8 cellular contexts compared by ENCODE assay signal in genomic region chrX:154371771-154372300, GRCh38. TPM values are rescaled to one million over a fixed set of nuclear protein-coding genes. Genes with fewer than 3 reads are reported as not detected.
A peak's percentile ranks its signal among the peaks of the same experiment; 100 is the strongest.
DNase-seq lines count a peak whose midpoint lies in the region; ATAC-seq, FAIRE-seq and TF ChIP-seq lines count a peak whose summit lies in the region.

No MANE protein-coding gene starts in this region.

- WGBS in HepG2 (ENCODE audit: low lambda C conversion rate), result 72% methylated on average over 14 of the region's 45 CpGs
- 5% methylated on average over 45 of the region's 45 CpGs for WGBS in urinary bladder

- peak overlapping the region; percentile 49 for H3K4me2 ChIP-seq in HepG2 (ENCODE audit: low read depth, low read length)

- no peaks in the 10 kb centered on the region for H3K9me3 ChIP-seq in HepG2 (ENCODE audit: low read length)

- DNase-seq in AG09309 (ENCODE audit: low read depth) (no peak), H7 (peak; percentile 82), HepG2 (ENCODE audit: low spot score) (no peak), foreskin keratinocyte (no peak)
- no peak for DNase-seq in activated CD8-positive, alpha-beta T cell treated with anti-CD3 and anti-CD28 coated beads, Interleukin-2, amount 10 ng/mL, durations not matched to agents 7 days and 5 days
- no peak for DNase-seq in activated CD8-positive, alpha-beta memory T cell treated with anti-CD3 and anti-CD28 coated beads, Interleukin-2, amount 50 U/mL, for 48 hours

- TF ChIP-seq POLR2A in HepG2 (IDR thresholded peaks at IDR 0.05; ENCODE audit: insufficient read depth in 1 of 2, low read depth in 2 of 2, low read length in 2 of 2), result no peak

- peaks cover 42% of the 10 kb centered on the region for H3K4me1 ChIP-seq in HepG2 (ENCODE audit: insufficient read depth, low read length)
- H3K4me1 ChIP-seq in urinary bladder (ENCODE audit: insufficient read depth), result no peaks in the 10 kb centered on the region
- no peaks in the 10 kb centered on the region for H3K4me1 ChIP-seq in foreskin keratinocyte

- no peaks in the 10 kb centered on the region for H3K9me3 Mint-ChIP-seq in activated CD8-positive, alpha-beta T cell treated with anti-CD3 and anti-CD28 coated beads, Interleukin-2, amount 10 ng/mL, durations not matched to agents 7 days and 5 days (ENCODE audit: insufficient read depth)

- no peak overlapping the region for H2AFZ ChIP-seq in HepG2 (ENCODE audit: low read length)

- no peaks in the 10 kb centered on the region for H3K27me3 Mint-ChIP-seq in activated CD8-positive, alpha-beta T cell treated with anti-CD3 and anti-CD28 coated beads, Interleukin-2, amount 10 ng/mL, durations not matched to agents 7 days and 5 days (ENCODE audit: low read depth)

- intact Hi-C loops in HepG2 (cut with micrococcal nuclease; ENCODE audit: unreplicated experiment), result no loop called here

- in situ Hi-C loops in HepG2 (cut with HindIII; ENCODE audit: extremely low pct_ligation_motif_present, low pct_unique_long_range_greater_than_20kb), result no loop called here

- POLR2A ChIA-PET in activated CD8-positive, alpha-beta T cell treated with anti-CD3 and anti-CD28 coated beads, Interleukin-2, amount 10 ng/mL, durations not matched to agents 7 days and 5 days (lab: Charles Lee), result interaction anchor here (1.8 kb wide), 1 partner anchor 26 kb away, joined by 13 read pairs; the partner anchor contains the start of gene RPL10
- POLR2A ChIA-PET in HepG2 (lab: Yijun Ruan, JAX), result no interaction called here

- peaks cover 26% of the 10 kb centered on the region for H3K36me3 Mint-ChIP-seq in activated CD8-positive, alpha-beta T cell treated with anti-CD3 and anti-CD28 coated beads, Interleukin-2, amount 10 ng/mL, durations not matched to agents 7 days and 5 days (ENCODE audit: low read depth)

- BruUV-seq in HepG2 (replicated peaks; lab: Mats Ljungman, UMichigan), result no TSS peak

- no peak overlapping the region for H3K27ac ChIP-seq in HepG2 (ENCODE audit: extremely low read length, insufficient read depth, low read length)
- peak overlapping the region; percentile 77 for H3K27ac ChIP-seq in urinary bladder (ENCODE audit: low read depth)
- H3K27ac ChIP-seq in foreskin keratinocyte, result no peak overlapping the region

- H3K36me3 ChIP-seq in H7 (replicated peaks; ENCODE audit: control insufficient read depth, insufficient read depth, low read length) (peaks cover 10% of the 10 kb centered on the region), HepG2 (replicated peaks in 1 of 2; ENCODE audit: control insufficient read depth in 1 of 2, insufficient read depth in 2 of 2, low read length in 2 of 2) (peaks cover 3 to 4% of the 10 kb centered on the region in 2 experiments; a peak in 3 of 5 replicates), urinary bladder (ENCODE audit: insufficient read depth) (no peaks in the 10 kb centered on the region)

- H3K4me3 ChIP-seq in AG09309 (ENCODE audit: control insufficient read depth, low read depth, low read length), result peak overlapping the region; percentile 54
- peak overlapping the region; percentile 57 for H3K4me3 ChIP-seq in H7 (ENCODE audit: insufficient read depth, low read depth, low read length)
- H3K4me3 ChIP-seq in HepG2 (replicated peaks in 1 of 3; ENCODE audit: insufficient read depth in 1 of 3, low read depth in 2 of 3, low read length in 3 of 3), result peak overlapping the region in 2 of 3 experiments; percentile 51 to 54; a peak in 3 of 6 replicates
- peak overlapping the region; percentile 55 for H3K4me3 ChIP-seq in urinary bladder (ENCODE audit: low read depth, low read length)

- peak; percentile 1 for ATAC-seq in activated CD8-positive, alpha-beta T cell treated with anti-CD3 and anti-CD28 coated beads, Interleukin-2, amount 10 ng/mL, durations not matched to agents 7 days and 5 days
- no peak for ATAC-seq in HepG2
- ATAC-seq in HG03354 (IDR thresholded peaks at IDR 0.05; ENCODE audit: poor library complexity, severe bottlenecking, unreplicated experiment), result no peak
- ATAC-seq in foreskin keratinocyte, result no peak

- TF ChIP-seq RAD21 in HepG2 (CRISPR knock-in tag; IDR thresholded peaks at IDR 0.05), result no peak

- peaks cover 33% of the 10 kb centered on the region for H3K4me1 Mint-ChIP-seq in activated CD8-positive, alpha-beta T cell treated with anti-CD3 and anti-CD28 coated beads, Interleukin-2, amount 10 ng/mL, durations not matched to agents 7 days and 5 days (ENCODE audit: low read depth)

- TF ChIP-seq EP300 in HepG2 (IDR thresholded peaks at IDR 0.05; ENCODE audit: low read depth in 2 of 2, low read length in 2 of 2) (no peak), HepG2 (CRISPR knock-in tag; IDR thresholded peaks at IDR 0.05; ENCODE audit: borderline replicate concordance) (no peak)

- peaks cover 6% of the 10 kb centered on the region; the same call in 1 of the 2 replicates for H3K27me3 ChIP-seq in H7 (ENCODE audit: control insufficient read depth, insufficient read depth, low read length)
- no peaks in the 10 kb centered on the region for H3K27me3 ChIP-seq in HepG2 (ENCODE audit: control insufficient read depth in 1 of 2, insufficient read depth in 2 of 2, low read length in 2 of 2)
- no peaks in the 10 kb centered on the region for H3K27me3 ChIP-seq in foreskin keratinocyte

- peak overlapping the region; percentile 82 for H3K27ac Mint-ChIP-seq in activated CD8-positive, alpha-beta T cell treated with anti-CD3 and anti-CD28 coated beads, Interleukin-2, amount 10 ng/mL, durations not matched to agents 7 days and 5 days

- TF ChIP-seq CTCF in AG09309 (IDR thresholded peaks at IDR 0.05; ENCODE audit: control insufficient read depth, insufficient read depth, low read depth, low read length, missing control alignments), result no peak
- TF ChIP-seq CTCF in HepG2 (CRISPR knock-in tag; IDR thresholded peaks at IDR 0.05), result no peak
- TF ChIP-seq CTCF in foreskin keratinocyte (conservative IDR thresholded peaks at IDR 0.05), result no peak

- peaks cover 22% of the 10 kb centered on the region for H3K79me2 ChIP-seq in HepG2 (ENCODE audit: insufficient read depth, low read length)

- H3K4me3 Mint-ChIP-seq in activated CD8-positive, alpha-beta T cell treated with anti-CD3 and anti-CD28 coated beads, Interleukin-2, amount 10 ng/mL, durations not matched to agents 7 days and 5 days, result peak overlapping the region; percentile 79

- H4K20me1 ChIP-seq in HepG2 (ENCODE audit: insufficient read depth, low read length), result peaks cover 7% of the 10 kb centered on the region; the same call in 1 of the 2 replicates

- no peak for FAIRE-seq in HepG2 (lab: Jason Lieb, UNC)

- CTCF ChIA-PET in activated CD8-positive, alpha-beta T cell treated with anti-CD3 and anti-CD28 coated beads, Interleukin-2, amount 10 ng/mL, durations not matched to agents 7 days and 5 days (lab: Charles Lee), result no interaction called here
- CTCF ChIA-PET in HepG2 (lab: Yijun Ruan, JAX; ENCODE audit: low intra/inter-chr PET ratio, low total read pairs), result interaction anchor here (3.0 kb wide), 1 partner anchor 163 kb away, joined by 55 read pairs; no protein-coding TSS in a partner anchor

- H3K9ac ChIP-seq in HepG2 (ENCODE audit: insufficient read depth, low read depth, low read length), result no peak overlapping the region

RNA-seq across cellular contexts. Expression of gene FLNA, which starts 2.6 kb away (rescaled TPM):
- 799 and 827 TPM in 2 replicates for total RNA-seq in H7 (2014; rRNA removed; shearing (Covaris generic))
- 1,000 to 10,000 TPM; 1,371 to 1,454 TPM for total RNA-seq in activated CD8-positive, alpha-beta T cell treated with anti-CD3 and anti-CD28 coated beads, Interleukin-2, amount 10 ng/mL, durations not matched to agents 7 days and 5 days
- total RNA-seq in HepG2 (2016; rRNA removed; fragmentation: Illumina TruSeq; extraction: Trizol) (119 and 174 TPM in 2 replicates), urinary bladder (1,306 TPM), foreskin keratinocyte (1,667 and 1,680 TPM in 2 replicates)
- 13.2 and 13.4 TPM in 2 replicates for total RNA-seq in HepG2 (2016; cell fraction: cytosol; rRNA removed; fragmentation: Illumina TruSeq; extraction: Trizol; ENCODE audit: low read depth)
- 90.0 and 191 TPM in 2 replicates for total RNA-seq in HepG2 (2016; cell fraction: insoluble cytoplasmic fraction; rRNA removed; fragmentation: Illumina TruSeq; extraction: Trizol)
- total RNA-seq in HepG2 (2016; cell fraction: membrane; rRNA removed; fragmentation: Illumina TruSeq; extraction: Trizol), result 36.3 and 36.5 TPM in 2 replicates
- total RNA-seq in HepG2 (2016; cell fraction: nucleus; rRNA removed; fragmentation: Illumina TruSeq; extraction: Trizol), result 184 and 199 TPM in 2 replicates
- polyA plus RNA-seq in HepG2 (2011; rRNA removed) (83.4 and 117 TPM in 2 replicates), urinary bladder (6,054 TPM), foreskin keratinocyte (1,552 and 1,648 TPM in 2 replicates)
- polyA plus RNA-seq in HepG2 (2011; cell fraction: cytosol; rRNA removed), result 51.4 and 75.1 TPM in 2 replicates
- 546 and 648 TPM in 2 replicates for polyA plus RNA-seq in HepG2 (2011; cell fraction: nucleus; rRNA removed)
- 102 and 157 TPM in 2 replicates for polyA plus RNA-seq in HepG2 (2012)
- 12.4 and 15.1 TPM in 2 replicates for polyA plus RNA-seq in HepG2 (2016; cell fraction: cytosol; fragmentation: Illumina TruSeq; extraction: Trizol; ENCODE audit: low read depth)
- 93.9 and 131 TPM in 2 replicates for polyA plus RNA-seq in HepG2 (2016; cell fraction: insoluble cytoplasmic fraction; fragmentation: Illumina TruSeq; extraction: Trizol; ENCODE audit: low read depth)
- polyA plus RNA-seq in HepG2 (2016; cell fraction: membrane; fragmentation: Illumina TruSeq; extraction: Trizol; ENCODE audit: low read depth), result 22.9 and 27.1 TPM in 2 replicates
- 309 and 326 TPM in 2 replicates for polyA plus RNA-seq in HepG2 (2016; cell fraction: nucleus; fragmentation: Illumina TruSeq; extraction: Trizol; ENCODE audit: insufficient read depth, low read depth)
- polyA minus RNA-seq in HepG2 (2011; rRNA and poly(A)+ RNA removed; ENCODE audit: low replicate concordance), result 637 and 802 TPM in 2 replicates
- polyA minus RNA-seq in HepG2 (2011; cell fraction: cytosol; rRNA and poly(A)+ RNA removed), result 304 and 314 TPM in 2 replicates
- polyA minus RNA-seq in HepG2 (2011; cell fraction: nucleus; rRNA and poly(A)+ RNA removed), result 230 and 260 TPM in 2 replicates

RNA-seq across cellular contexts. Expression of gene EMD, which starts 7.3 kb away (rescaled TPM):
- 56.2 and 57.1 TPM in 2 replicates for total RNA-seq in H7 (2014; rRNA removed; shearing (Covaris generic))
- total RNA-seq in activated CD8-positive, alpha-beta T cell treated with anti-CD3 and anti-CD28 coated beads, Interleukin-2, amount 10 ng/mL, durations not matched to agents 7 days and 5 days, result 10 to 100 TPM; 65.9 to 66.0 TPM
- total RNA-seq in HepG2 (2016; rRNA removed; fragmentation: Illumina TruSeq; extraction: Trizol) (10.4 and 14.5 TPM in 2 replicates), urinary bladder (25.9 TPM), foreskin keratinocyte (45.8 and 48.5 TPM in 2 replicates)
- total RNA-seq in HepG2 (2016; cell fraction: cytosol; rRNA removed; fragmentation: Illumina TruSeq; extraction: Trizol; ENCODE audit: low read depth), result 23.2 and 32.8 TPM in 2 replicates
- 8.8 and 14.4 TPM in 2 replicates for total RNA-seq in HepG2 (2016; cell fraction: insoluble cytoplasmic fraction; rRNA removed; fragmentation: Illumina TruSeq; extraction: Trizol)
- 27.8 and 36.0 TPM in 2 replicates for total RNA-seq in HepG2 (2016; cell fraction: membrane; rRNA removed; fragmentation: Illumina TruSeq; extraction: Trizol)
- total RNA-seq in HepG2 (2016; cell fraction: nucleus; rRNA removed; fragmentation: Illumina TruSeq; extraction: Trizol), result 9.2 and 9.7 TPM in 2 replicates
- polyA plus RNA-seq in HepG2 (2011; rRNA removed) (14.9 and 19.1 TPM in 2 replicates), urinary bladder (138 TPM), foreskin keratinocyte (121 and 128 TPM in 2 replicates)
- polyA plus RNA-seq in HepG2 (2011; cell fraction: cytosol; rRNA removed), result 16.0 and 18.2 TPM in 2 replicates
- 49.8 and 50.2 TPM in 2 replicates for polyA plus RNA-seq in HepG2 (2011; cell fraction: nucleus; rRNA removed)
- polyA plus RNA-seq in HepG2 (2012), result 17.5 and 18.8 TPM in 2 replicates
- polyA plus RNA-seq in HepG2 (2016; cell fraction: cytosol; fragmentation: Illumina TruSeq; extraction: Trizol; ENCODE audit: low read depth), result 74.7 and 108 TPM in 2 replicates
- 25.4 and 35.1 TPM in 2 replicates for polyA plus RNA-seq in HepG2 (2016; cell fraction: insoluble cytoplasmic fraction; fragmentation: Illumina TruSeq; extraction: Trizol; ENCODE audit: low read depth)
- 69.7 and 96.5 TPM in 2 replicates for polyA plus RNA-seq in HepG2 (2016; cell fraction: membrane; fragmentation: Illumina TruSeq; extraction: Trizol; ENCODE audit: low read depth)
- polyA plus RNA-seq in HepG2 (2016; cell fraction: nucleus; fragmentation: Illumina TruSeq; extraction: Trizol; ENCODE audit: insufficient read depth, low read depth), result 38.7 and 39.0 TPM in 2 replicates
- 13.3 and 53.4 TPM in 2 replicates for polyA minus RNA-seq in HepG2 (2011; rRNA and poly(A)+ RNA removed; ENCODE audit: low replicate concordance)
- 9.3 and 9.9 TPM in 2 replicates for polyA minus RNA-seq in HepG2 (2011; cell fraction: cytosol; rRNA and poly(A)+ RNA removed)
- polyA minus RNA-seq in HepG2 (2011; cell fraction: nucleus; rRNA and poly(A)+ RNA removed), result 6.2 and 7.2 TPM in 2 replicates

RNA-seq across cellular contexts. Expression of gene RPL10, which starts 26.3 kb away (rescaled TPM):
- 4,112 and 4,296 TPM in 2 replicates for total RNA-seq in H7 (2014; rRNA removed; shearing (Covaris generic))
- 1,000 to 10,000 TPM; 2,758 to 2,862 TPM for total RNA-seq in activated CD8-positive, alpha-beta T cell treated with anti-CD3 and anti-CD28 coated beads, Interleukin-2, amount 10 ng/mL, durations not matched to agents 7 days and 5 days
- total RNA-seq in HepG2 (2016; rRNA removed; fragmentation: Illumina TruSeq; extraction: Trizol), result 2,381 and 2,883 TPM in 2 replicates
- total RNA-seq in HepG2 (2016; cell fraction: cytosol; rRNA removed; fragmentation: Illumina TruSeq; extraction: Trizol; ENCODE audit: low read depth), result 2,845 and 3,163 TPM in 2 replicates
- 2,364 and 2,968 TPM in 2 replicates for total RNA-seq in HepG2 (2016; cell fraction: insoluble cytoplasmic fraction; rRNA removed; fragmentation: Illumina TruSeq; extraction: Trizol)
- total RNA-seq in HepG2 (2016; cell fraction: membrane; rRNA removed; fragmentation: Illumina TruSeq; extraction: Trizol), result 6,021 and 6,074 TPM in 2 replicates
- total RNA-seq in HepG2 (2016; cell fraction: nucleus; rRNA removed; fragmentation: Illumina TruSeq; extraction: Trizol), result 936 and 1,040 TPM in 2 replicates
- polyA plus RNA-seq in HepG2 (2011; rRNA removed), result 4,713 and 5,167 TPM in 2 replicates
- 7,297 and 8,438 TPM in 2 replicates for polyA plus RNA-seq in HepG2 (2011; cell fraction: cytosol; rRNA removed)
- 1,715 and 1,756 TPM in 2 replicates for polyA plus RNA-seq in HepG2 (2011; cell fraction: nucleus; rRNA removed)
- polyA plus RNA-seq in HepG2 (2012), result 3,170 and 4,590 TPM in 2 replicates
- polyA plus RNA-seq in HepG2 (2016; cell fraction: cytosol; fragmentation: Illumina TruSeq; extraction: Trizol; ENCODE audit: low read depth), result 5,111 and 5,676 TPM in 2 replicates
- polyA plus RNA-seq in HepG2 (2016; cell fraction: insoluble cytoplasmic fraction; fragmentation: Illumina TruSeq; extraction: Trizol; ENCODE audit: low read depth), result 3,496 and 3,549 TPM in 2 replicates
- 7,184 and 7,370 TPM in 2 replicates for polyA plus RNA-seq in HepG2 (2016; cell fraction: membrane; fragmentation: Illumina TruSeq; extraction: Trizol; ENCODE audit: low read depth)
- 1,977 and 1,989 TPM in 2 replicates for polyA plus RNA-seq in HepG2 (2016; cell fraction: nucleus; fragmentation: Illumina TruSeq; extraction: Trizol; ENCODE audit: insufficient read depth, low read depth)
- polyA minus RNA-seq in HepG2 (2011; rRNA and poly(A)+ RNA removed; ENCODE audit: low replicate concordance), result 1,812 and 2,162 TPM in 2 replicates
- polyA minus RNA-seq in HepG2 (2011; cell fraction: cytosol; rRNA and poly(A)+ RNA removed), result 929 and 970 TPM in 2 replicates
- 272 and 332 TPM in 2 replicates for polyA minus RNA-seq in HepG2 (2011; cell fraction: nucleus; rRNA and poly(A)+ RNA removed)
- total RNA-seq in urinary bladder, result 3,691 TPM
- 5,631 TPM for polyA plus RNA-seq in urinary bladder
- total RNA-seq in foreskin keratinocyte, result 2,470 and 2,821 TPM in 2 replicates
- 4,650 and 4,901 TPM in 2 replicates for polyA plus RNA-seq in foreskin keratinocyte

RNA-seq across cellular contexts. Expression of gene DNASE1L1, which starts 37.2 kb away (rescaled TPM):
- total RNA-seq in H7 (2014; rRNA removed; shearing (Covaris generic)), result 24.8 and 26.6 TPM in 2 replicates
- total RNA-seq in activated CD8-positive, alpha-beta T cell treated with anti-CD3 and anti-CD28 coated beads, Interleukin-2, amount 10 ng/mL, durations not matched to agents 7 days and 5 days, result 10 to 100 TPM; 22.5 to 26.5 TPM
- total RNA-seq in HepG2 (2016; rRNA removed; fragmentation: Illumina TruSeq; extraction: Trizol), result 4.6 and 4.7 TPM in 2 replicates
- 3.2 and 3.4 TPM in 2 replicates for total RNA-seq in HepG2 (2016; cell fraction: cytosol; rRNA removed; fragmentation: Illumina TruSeq; extraction: Trizol; ENCODE audit: low read depth)
- 3.9 and 5.0 TPM in 2 replicates for total RNA-seq in HepG2 (2016; cell fraction: insoluble cytoplasmic fraction; rRNA removed; fragmentation: Illumina TruSeq; extraction: Trizol)
- 8.0 and 8.2 TPM in 2 replicates for total RNA-seq in HepG2 (2016; cell fraction: membrane; rRNA removed; fragmentation: Illumina TruSeq; extraction: Trizol)
- 5.1 and 5.8 TPM in 2 replicates for total RNA-seq in HepG2 (2016; cell fraction: nucleus; rRNA removed; fragmentation: Illumina TruSeq; extraction: Trizol)
- 12.3 and 16.5 TPM in 2 replicates for polyA plus RNA-seq in HepG2 (2011; rRNA removed)
- polyA plus RNA-seq in HepG2 (2011; cell fraction: cytosol; rRNA removed), result 13.3 and 15.2 TPM in 2 replicates
- 17.5 and 18.0 TPM in 2 replicates for polyA plus RNA-seq in HepG2 (2011; cell fraction: nucleus; rRNA removed)
- 8.0 and 11.7 TPM in 2 replicates for polyA plus RNA-seq in HepG2 (2012)
- polyA plus RNA-seq in HepG2 (2016; cell fraction: cytosol; fragmentation: Illumina TruSeq; extraction: Trizol; ENCODE audit: low read depth), result 4.0 and 4.8 TPM in 2 replicates
- polyA plus RNA-seq in HepG2 (2016; cell fraction: insoluble cytoplasmic fraction; fragmentation: Illumina TruSeq; extraction: Trizol; ENCODE audit: low read depth), result 4.8 and 4.9 TPM in 2 replicates
- polyA plus RNA-seq in HepG2 (2016; cell fraction: membrane; fragmentation: Illumina TruSeq; extraction: Trizol; ENCODE audit: low read depth), result 9.1 and 9.5 TPM in 2 replicates
- 5.5 and 8.8 TPM in 2 replicates for polyA plus RNA-seq in HepG2 (2016; cell fraction: nucleus; fragmentation: Illumina TruSeq; extraction: Trizol; ENCODE audit: insufficient read depth, low read depth)
- polyA minus RNA-seq in HepG2 (2011; rRNA and poly(A)+ RNA removed; ENCODE audit: low replicate concordance), result 24.1 and 42.4 TPM in 2 replicates
- polyA minus RNA-seq in HepG2 (2011; cell fraction: cytosol; rRNA and poly(A)+ RNA removed), result 5.9 and 6.7 TPM in 2 replicates
- 4.2 and 5.0 TPM in 2 replicates for polyA minus RNA-seq in HepG2 (2011; cell fraction: nucleus; rRNA and poly(A)+ RNA removed)
- 11.9 TPM for total RNA-seq in urinary bladder
- 22.3 TPM for polyA plus RNA-seq in urinary bladder
- total RNA-seq in foreskin keratinocyte, result 22.3 and 26.9 TPM in 2 replicates
- 19.0 and 21.7 TPM in 2 replicates for polyA plus RNA-seq in foreskin keratinocyte

RNA-seq across cellular contexts. Expression of gene TAFAZZIN, which starts 39.5 kb away (rescaled TPM):
- 38.6 and 71.3 TPM in 2 replicates for total RNA-seq in H7 (2014; rRNA removed; shearing (Covaris generic))
- total RNA-seq in activated CD8-positive, alpha-beta T cell treated with anti-CD3 and anti-CD28 coated beads, Interleukin-2, amount 10 ng/mL, durations not matched to agents 7 days and 5 days, result 10 to 100 TPM; 76.5 to 77.4 TPM
- total RNA-seq in HepG2 (2016; rRNA removed; fragmentation: Illumina TruSeq; extraction: Trizol) (6.3 and 16.8 TPM in 2 replicates), urinary bladder (13.4 TPM), foreskin keratinocyte (26.5 and 31.9 TPM in 2 replicates)
- 5.9 and 8.5 TPM in 2 replicates for total RNA-seq in HepG2 (2016; cell fraction: cytosol; rRNA removed; fragmentation: Illumina TruSeq; extraction: Trizol; ENCODE audit: low read depth)
- 4.8 and 17.3 TPM in 2 replicates for total RNA-seq in HepG2 (2016; cell fraction: insoluble cytoplasmic fraction; rRNA removed; fragmentation: Illumina TruSeq; extraction: Trizol)
- total RNA-seq in HepG2 (2016; cell fraction: membrane; rRNA removed; fragmentation: Illumina TruSeq; extraction: Trizol), result 5.5 and 6.3 TPM in 2 replicates
- total RNA-seq in HepG2 (2016; cell fraction: nucleus; rRNA removed; fragmentation: Illumina TruSeq; extraction: Trizol), result 17.9 and 26.2 TPM in 2 replicates
- polyA plus RNA-seq in HepG2 (2011; rRNA removed) (27.9 and 30.9 TPM in 2 replicates), urinary bladder (33.4 TPM), foreskin keratinocyte (36.2 and 36.4 TPM in 2 replicates)
- polyA plus RNA-seq in HepG2 (2011; cell fraction: cytosol; rRNA removed), result 8.7 and 11.6 TPM in 2 replicates
- 281 and 287 TPM in 2 replicates for polyA plus RNA-seq in HepG2 (2011; cell fraction: nucleus; rRNA removed)
- polyA plus RNA-seq in HepG2 (2012), result 16.8 and 21.1 TPM in 2 replicates
- polyA plus RNA-seq in HepG2 (2016; cell fraction: cytosol; fragmentation: Illumina TruSeq; extraction: Trizol; ENCODE audit: low read depth), result 2.5 and 2.9 TPM in 2 replicates
- 5.3 and 7.9 TPM in 2 replicates for polyA plus RNA-seq in HepG2 (2016; cell fraction: insoluble cytoplasmic fraction; fragmentation: Illumina TruSeq; extraction: Trizol; ENCODE audit: low read depth)
- polyA plus RNA-seq in HepG2 (2016; cell fraction: membrane; fragmentation: Illumina TruSeq; extraction: Trizol; ENCODE audit: low read depth), result 4.2 and 4.6 TPM in 2 replicates
- polyA plus RNA-seq in HepG2 (2016; cell fraction: nucleus; fragmentation: Illumina TruSeq; extraction: Trizol; ENCODE audit: insufficient read depth, low read depth), result 70.8 TPM in 2 replicates
- polyA minus RNA-seq in HepG2 (2011; rRNA and poly(A)+ RNA removed; ENCODE audit: low replicate concordance), result 16.6 and 35.2 TPM in 2 replicates
- polyA minus RNA-seq in HepG2 (2011; cell fraction: cytosol; rRNA and poly(A)+ RNA removed), result 7.0 and 7.2 TPM in 2 replicates
- polyA minus RNA-seq in HepG2 (2011; cell fraction: nucleus; rRNA and poly(A)+ RNA removed), result 23.2 and 28.2 TPM in 2 replicates
